ENCODE assay signal across 8 cellular contexts in the genomic region with DNA sequence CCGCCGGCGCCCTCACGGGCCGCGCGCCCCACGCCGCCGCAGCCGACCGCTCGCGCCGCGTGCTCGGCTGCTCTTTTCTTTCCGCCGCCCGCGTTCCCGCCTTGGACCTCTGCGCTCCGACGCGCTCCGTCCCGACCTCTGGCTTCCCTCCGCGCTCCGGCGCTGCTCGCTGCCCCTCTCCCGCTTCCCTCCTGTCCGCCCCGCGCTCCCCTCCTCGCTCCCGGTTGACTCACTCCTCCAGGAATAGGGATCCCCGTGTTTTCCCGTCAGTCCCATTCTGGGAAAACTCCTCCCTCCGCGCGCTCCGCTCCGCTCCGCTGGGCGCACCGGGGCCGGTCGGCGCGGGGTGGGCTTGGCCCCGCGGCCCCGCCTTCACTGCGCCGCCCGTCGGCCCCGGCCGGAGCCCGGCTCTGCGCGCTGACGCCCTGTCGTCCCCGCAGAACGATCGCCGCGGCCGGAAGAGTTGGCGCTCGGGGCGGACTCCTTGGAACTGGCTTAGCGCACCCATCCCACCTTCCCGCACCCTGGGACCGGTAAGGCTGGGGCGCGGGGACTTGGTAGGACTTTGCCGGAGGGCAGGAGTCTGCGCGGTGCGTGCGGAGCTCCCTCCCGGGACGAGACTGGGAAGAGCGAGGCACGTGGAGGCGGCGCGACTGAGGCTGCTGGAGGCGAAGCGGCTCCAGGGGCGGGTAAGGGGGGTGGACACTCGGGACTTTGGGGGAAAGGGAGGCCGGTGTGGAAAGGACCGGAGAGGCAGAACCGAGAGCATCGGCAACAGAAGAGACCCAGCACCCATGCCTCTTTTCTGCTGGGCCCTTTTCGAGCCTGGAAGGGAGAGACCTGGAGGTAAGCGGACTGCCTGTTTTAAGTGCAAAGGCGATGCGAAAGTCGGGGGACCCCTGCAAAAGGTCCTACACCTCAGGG. TPM values are rescaled to one million over a fixed set of nuclear protein-coding genes. Genes with fewer than 3 reads are reported as not detected.
DNase-seq lines count a peak whose midpoint lies in the region; ATAC-seq and TF ChIP-seq lines count a peak whose summit lies in the region.

No MANE protein-coding gene starts in this region.

- no peak overlapping the region for H3K27ac Mint-ChIP-seq in CD8-positive, alpha-beta memory T cell

- ATAC-seq in RWPE2 (ENCODE audit: low read depth) (peak; percentile 36), HG02763 (IDR thresholded peaks at IDR 0.05; ENCODE audit: unreplicated experiment) (no peak), HG02678 (IDR thresholded peaks at IDR 0.05; ENCODE audit: unreplicated experiment) (no peak)

- CTCF ChIA-PET in CD8-positive, alpha-beta memory T cell (lab: Charles Lee) = no interaction called here

- TF ChIP-seq CTCF in RWPE2 (IDR thresholded peaks at IDR 0.05; ENCODE audit: poor library complexity, severe bottlenecking) = peak; percentile 9
- no peak for TF ChIP-seq CTCF in lower leg skin (IDR thresholded peaks at IDR 0.05)
- no peak for TF ChIP-seq CTCF in tibial artery (IDR thresholded peaks at IDR 0.05)

- H3K9me3 ChIP-seq in CD8-positive, alpha-beta memory T cell (ENCODE audit: low read length) = no peaks in the 10 kb centered on the region
- no peaks in the 10 kb centered on the region for H3K9me3 ChIP-seq in RWPE2 (ENCODE audit: severe bottlenecking)
- H3K9me3 ChIP-seq in tibial artery = no peaks in the 10 kb centered on the region

- H3K4me3 Mint-ChIP-seq in CD8-positive, alpha-beta memory T cell = peak overlapping the region in 5 of 7 donors; percentile 43 to 75 (median 47)

- H3K4me3 ChIP-seq in CD8-positive, alpha-beta memory T cell (ENCODE audit: low read length) = no peak overlapping the region
- H3K4me3 ChIP-seq in H7 (ENCODE audit: insufficient read depth, low read depth, low read length) (peak overlapping the region; percentile 91), RWPE2 (ENCODE audit: severe bottlenecking) (peak overlapping the region; percentile 73), lower leg skin (ENCODE audit: low read depth, poor library complexity, severe bottlenecking) (peak overlapping the region; percentile 45), tibial artery (peak overlapping the region; percentile 69 to 89)

- POLR2A ChIA-PET in CD8-positive, alpha-beta memory T cell (lab: Charles Lee) = no interaction called here

- TF ChIP-seq POLR2A in lower leg skin (IDR thresholded peaks at IDR 0.05) = no peak

- no peaks in the 10 kb centered on the region for H3K36me3 Mint-ChIP-seq in CD8-positive, alpha-beta memory T cell

- 3 to 4% methylated on average over 59 to 89 of the region's 106 CpGs for WGBS in lower leg skin, 2 donors

- H3K27me3 ChIP-seq in CD8-positive, alpha-beta memory T cell (ENCODE audit: insufficient read depth, low read length, poor library complexity, severe bottlenecking) = peaks cover 4% of the 10 kb centered on the region
- H3K27me3 ChIP-seq in H7 (ENCODE audit: control insufficient read depth, insufficient read depth, low read length) (no peaks in the 10 kb centered on the region), RWPE2 (ENCODE audit: insufficient read depth, poor library complexity, severe bottlenecking) (no peaks in the 10 kb centered on the region), tibial artery (no peaks in the 10 kb centered on the region)

- peaks cover 0 to 2% (median 0%) of the 10 kb centered on the region in 5 donors for H3K9me3 Mint-ChIP-seq in CD8-positive, alpha-beta memory T cell

- intact Hi-C loops in lower leg skin (cut with DNase I; ENCODE audit: low total_unique reads) (no loop called here), tibial artery (cut with DNase I; ENCODE audit: low total_unique reads) (no loop called here)

- no peak for DNase-seq in CD8-positive, alpha-beta memory T cell
- DNase-seq in H7 (peak; percentile 87), RWPE2 (ENCODE audit: low spot score) (no peak), dermis blood vessel endothelial cell (peak; percentile 73), lower leg skin (ENCODE audit: low spot score in 2 of 2) (peak in 1 of 2 donors; percentile 89), tibial artery (peak; percentile 59 to 82)

- H3K4me1 Mint-ChIP-seq in CD8-positive, alpha-beta memory T cell = peaks cover 8 to 23% (median 15%) of the 10 kb centered on the region in 3 donors

- peaks cover 39 to 57% of the 10 kb centered on the region in 2 donors for H3K27me3 Mint-ChIP-seq in CD8-positive, alpha-beta memory T cell

- no peak overlapping the region for H3K27ac ChIP-seq in CD8-positive, alpha-beta memory T cell (ENCODE audit: low read depth, low read length)
- H3K27ac ChIP-seq in RWPE2 (ENCODE audit: poor library complexity, severe bottlenecking) = peak overlapping the region; percentile 77
- peak overlapping the region; percentile 89 for H3K27ac ChIP-seq in tibial artery

- H3K4me1 ChIP-seq in CD8-positive, alpha-beta memory T cell (ENCODE audit: insufficient read depth, low read length) = no peaks in the 10 kb centered on the region
- H3K4me1 ChIP-seq in RWPE2 (ENCODE audit: insufficient read depth, poor library complexity, severe bottlenecking) (peaks cover 16% of the 10 kb centered on the region), tibial artery (peaks cover 0 to 28% (median 22%) of the 10 kb centered on the region in 4 donors)

- no peaks in the 10 kb centered on the region for H3K36me3 ChIP-seq in CD8-positive, alpha-beta memory T cell (ENCODE audit: insufficient read depth, low read length)
- H3K36me3 ChIP-seq in H7 (replicated peaks; ENCODE audit: control insufficient read depth, insufficient read depth, low read length) (peaks cover under 1% of the 10 kb centered on the region; the same call in 1 of the 2 replicates), RWPE2 (ENCODE audit: low read depth) (0 out of 2 replicates have a peak, but pooled peaks cover 6% of the 10 kb centered on the region), tibial artery (no peaks in the 10 kb centered on the region)

RNA-seq across cellular contexts. Expression of gene TEAD4, which starts 0.6 kb away (rescaled TPM):
- total RNA-seq in CD8-positive, alpha-beta memory T cell = 1 to 10 TPM; 1.7 to 2.1 TPM
- polyA plus RNA-seq in CD8-positive, alpha-beta memory T cell = not detected
- total RNA-seq in H7 (2014; rRNA removed; shearing (Covaris generic)) = 67.7 and 70.9 TPM in 2 replicates
- total RNA-seq in dermis blood vessel endothelial cell (24.7 and 36.2 TPM in 2 replicates), lower leg skin (10 to 100 TPM; 14.8 to 34.3 (median 23.4) TPM)

Comparison
In these comparisons a context has a peak if more than half of its experiments do, and no peak if none do; other contexts are left out.
1. DNase-seq: peak in H7 (single experiment), dermis blood vessel endothelial cell (single experiment) and tibial artery (2 of 2); none in CD8-positive, alpha-beta memory T cell (0 of 5) and RWPE2 (single experiment).